ENCODE assay signal across 1 cellular context in the genomic region with DNA sequence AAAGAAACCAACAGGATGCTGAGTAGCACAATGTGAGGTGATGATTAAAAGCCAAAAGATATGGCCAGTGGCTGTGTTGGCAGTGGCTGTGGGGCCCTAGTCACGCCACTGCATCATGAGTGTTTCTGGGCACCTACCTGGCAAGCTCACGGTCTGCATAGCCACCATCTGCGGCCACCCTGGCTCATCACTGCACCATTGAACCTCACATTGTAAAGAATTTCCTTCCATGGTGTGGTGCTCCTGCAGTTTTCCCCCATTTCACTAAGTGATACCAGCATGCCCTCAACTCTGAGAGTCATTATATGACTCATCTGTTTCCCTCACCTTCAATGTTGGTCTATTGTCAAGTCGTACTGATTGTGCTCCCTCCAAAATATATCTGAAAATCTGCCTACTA.
TF ChIP-seq lines count a peak whose summit lies in the region.

No MANE protein-coding gene starts in this region.

TF ChIP-seq in HepG2, 621 proteins besides CTCF, POLR2A, EP300 and RAD21 (continued from another document):
- TF ChIP-seq NFE2 (CRISPR knock-in tag; IDR thresholded peaks at IDR 0.05) (no peak), KLF9 (CRISPR knock-in tag; IDR thresholded peaks at IDR 0.05; ENCODE audit: low read depth) (no peak), TMF1 (CRISPR knock-in tag; IDR thresholded peaks at IDR 0.05; ENCODE audit: low read depth) (no peak), ZKSCAN1 (IDR thresholded peaks at IDR 0.05; ENCODE audit: low read length) (no peak), BATF2 (CRISPR knock-in tag; IDR thresholded peaks at IDR 0.05) (no peak), ZNF605 (CRISPR knock-in tag; IDR thresholded peaks at IDR 0.05) (no peak), ZNF749 (CRISPR knock-in tag; IDR thresholded peaks at IDR 0.05; ENCODE audit: borderline replicate concordance) (no peak), ZNF563 (CRISPR knock-in tag; IDR thresholded peaks at IDR 0.05) (no peak), MYC (CRISPR knock-in tag; IDR thresholded peaks at IDR 0.05; ENCODE audit: borderline replicate concordance) (no peak), PHF21A (CRISPR knock-in tag; IDR thresholded peaks at IDR 0.05) (no peak), ZNF350 (CRISPR knock-in tag; IDR thresholded peaks at IDR 0.05; ENCODE audit: borderline replicate concordance, low read depth) (no peak), ZNF780A (CRISPR knock-in tag; IDR thresholded peaks at IDR 0.05) (no peak), ZNF7 (CRISPR knock-in tag; IDR thresholded peaks at IDR 0.05) (no peak), FOXP1 (IDR thresholded peaks at IDR 0.05) (no peak), FOXP1 (CRISPR knock-in tag; IDR thresholded peaks at IDR 0.05) (no peak), MXI1 (IDR thresholded peaks at IDR 0.05; ENCODE audit: borderline replicate concordance, low read depth, low read length) (no peak)
- TF ChIP-seq, protein P1, sequence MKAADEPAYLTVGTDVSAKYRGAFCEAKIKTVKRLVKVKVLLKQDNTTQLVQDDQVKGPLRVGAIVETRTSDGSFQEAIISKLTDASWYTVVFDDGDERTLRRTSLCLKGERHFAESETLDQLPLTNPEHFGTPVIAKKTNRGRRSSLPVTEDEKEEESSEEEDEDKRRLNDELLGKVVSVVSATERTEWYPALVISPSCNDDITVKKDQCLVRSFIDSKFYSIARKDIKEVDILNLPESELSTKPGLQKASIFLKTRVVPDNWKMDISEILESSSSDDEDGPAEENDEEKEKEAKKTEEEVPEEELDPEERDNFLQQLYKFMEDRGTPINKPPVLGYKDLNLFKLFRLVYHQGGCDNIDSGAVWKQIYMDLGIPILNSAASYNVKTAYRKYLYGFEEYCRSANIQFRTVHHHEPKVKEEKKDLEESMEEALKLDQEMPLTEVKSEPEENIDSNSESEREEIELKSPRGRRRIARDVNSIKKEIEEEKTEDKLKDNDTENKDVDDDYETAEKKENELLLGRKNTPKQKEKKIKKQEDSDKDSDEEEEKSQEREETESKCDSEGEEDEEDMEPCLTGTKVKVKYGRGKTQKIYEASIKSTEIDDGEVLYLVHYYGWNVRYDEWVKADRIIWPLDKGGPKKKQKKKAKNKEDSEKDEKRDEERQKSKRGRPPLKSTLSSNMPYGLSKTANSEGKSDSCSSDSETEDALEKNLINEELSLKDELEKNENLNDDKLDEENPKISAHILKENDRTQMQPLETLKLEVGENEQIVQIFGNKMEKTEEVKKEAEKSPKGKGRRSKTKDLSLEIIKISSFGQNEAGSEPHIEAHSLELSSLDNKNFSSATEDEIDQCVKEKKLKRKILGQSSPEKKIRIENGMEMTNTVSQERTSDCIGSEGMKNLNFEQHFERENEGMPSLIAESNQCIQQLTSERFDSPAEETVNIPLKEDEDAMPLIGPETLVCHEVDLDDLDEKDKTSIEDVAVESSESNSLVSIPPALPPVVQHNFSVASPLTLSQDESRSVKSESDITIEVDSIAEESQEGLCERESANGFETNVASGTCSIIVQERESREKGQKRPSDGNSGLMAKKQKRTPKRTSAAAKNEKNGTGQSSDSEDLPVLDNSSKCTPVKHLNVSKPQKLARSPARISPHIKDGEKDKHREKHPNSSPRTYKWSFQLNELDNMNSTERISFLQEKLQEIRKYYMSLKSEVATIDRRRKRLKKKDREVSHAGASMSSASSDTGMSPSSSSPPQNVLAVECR (CRISPR knock-in tag; IDR thresholded peaks at IDR 0.05; ENCODE audit: borderline replicate concordance), result no peak
